Comparison of ENCODE assay signal across 1 cellular context in genomic region chr2:100108648-100109020, GRCh38. TPM values are rescaled to one million over a fixed set of nuclear protein-coding genes. Genes with fewer than 3 reads are reported as not detected.
"Had no signal": no experiment of that assay in that cellular context is flagged by ENCODE, and none has a peak within 500 bp of the region (broad histone marks: within the 10 kb centered on the region; RNA-seq: fewer than 3 reads in every experiment).

No MANE protein-coding gene starts in this region.

RNA-seq across cellular contexts. Expression of gene AFF3, which starts 33.8 kb away (rescaled TPM):
- total RNA-seq: foreskin keratinocyte had no signal
- polyA plus RNA-seq: foreskin keratinocyte had no signal
